Comparison of ENCODE assay signal across 11 cellular contexts in the genomic region with DNA sequence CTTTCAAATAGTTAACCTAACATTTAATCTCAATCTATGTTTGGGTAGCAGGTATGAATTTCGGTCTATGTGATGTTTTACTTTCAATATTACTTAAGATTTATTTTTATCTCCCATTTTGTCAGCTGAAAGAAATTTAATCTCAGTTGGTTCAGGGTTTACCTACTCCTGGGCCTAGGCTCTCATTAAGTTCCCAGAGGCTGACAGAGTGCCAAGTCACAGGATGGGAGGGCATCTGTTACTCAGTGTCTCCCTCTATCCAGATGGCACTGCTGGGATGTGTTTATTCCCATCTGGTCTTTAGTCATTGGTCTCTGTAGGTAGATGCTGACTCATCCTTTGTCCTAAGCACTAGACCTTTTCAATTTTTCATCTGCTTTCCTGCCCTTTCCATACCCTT.
DNase-seq lines count a peak whose midpoint lies in the region; ATAC-seq and TF ChIP-seq lines count a peak whose summit lies in the region.
"Had no signal": no experiment of that assay in that cellular context is flagged by ENCODE, and none has a peak within 500 bp of the region (broad histone marks: within the 10 kb centered on the region; RNA-seq: fewer than 3 reads in every experiment).

No MANE protein-coding gene starts in this region.

- no peaks in the 10 kb centered on the region for H3K23me2 ChIP-seq in H9 (ENCODE audit: insufficient read length, low read depth, low read length, poor library complexity, severe bottlenecking)

- no peak overlapping the region for H2BK15ac ChIP-seq in H9 (ENCODE audit: low read depth, low read length)

- no peak overlapping the region for H3K14ac ChIP-seq in H9 (ENCODE audit: insufficient read depth, low read length)

- H2BK12ac ChIP-seq in H9 (ENCODE audit: insufficient read length, low read depth, low read length), result no peak overlapping the region

- H3K27ac Mint-ChIP-seq in H9, result peak overlapping the region in 1 of 3 experiments; percentile 27; a peak in 2 of 7 replicates
- H3K27ac Mint-ChIP-seq: CD8-positive, alpha-beta T cell had no signal

- no peaks in the 10 kb centered on the region for H3K36me3 Mint-ChIP-seq in H9 (ENCODE audit: insufficient read depth in 1 of 3, low read depth in 3 of 3)
- H3K36me3 Mint-ChIP-seq: CD8-positive, alpha-beta T cell had no signal

- DNase-seq in AG10803 (ENCODE audit: low read depth) (peak; percentile 19), H9 (no peak), NCI-H82 treated with DMSO at 0.1 percent for 48 hours (lab: John Stamatoyannopoulos, UW; ENCODE audit: unreplicated experiment) (peak; percentile 7), fibroblast of lung (ENCODE audit: low read depth in 2 of 2) (peak; percentile 11 to 60), left ventricle myocardium superior (no peak), NCI-H510A (lab: John Stamatoyannopoulos, UW) (no peak)
- DNase-seq: CD8-positive, alpha-beta T cell; central memory CD4-positive, alpha-beta T cell had no signal

- H3K56ac ChIP-seq in H9 (ENCODE audit: insufficient read length, low read depth, low read length), result no peak overlapping the region

- H3K4me2 ChIP-seq in H9 (ENCODE audit: insufficient read depth, insufficient read length, low read length), result no peak overlapping the region
- no peak overlapping the region for H3K4me2 ChIP-seq in fibroblast of lung (ENCODE audit: extremely low read depth, insufficient read depth, low read length)

- no peak overlapping the region for H2BK5ac ChIP-seq in H9 (ENCODE audit: insufficient read length, low read length)

- H3K9me3 Mint-ChIP-seq in H9, result no peaks in the 10 kb centered on the region
- H3K9me3 Mint-ChIP-seq: CD8-positive, alpha-beta T cell had no signal

- TF ChIP-seq CTCF in AG10803 (conservative IDR thresholded peaks at IDR 0.05; ENCODE audit: low read length) (no peak), H9 (conservative IDR thresholded peaks at IDR 0.05) (no peak), fibroblast of lung (conservative IDR thresholded peaks at IDR 0.05 in 1 of 2, IDR thresholded peaks at IDR 0.05 in 1 of 2; ENCODE audit: low read depth in 1 of 2, low read length in 2 of 2) (no peak)

- WGBS in H9 (ENCODE audit: extremely low coverage, insufficient read length, low lambda C conversion rate), result no CpG with 5 or more reads among the region's 1 CpG

- no peak overlapping the region for H3K9ac ChIP-seq in H9 (ENCODE audit: extremely low read depth, insufficient read length, low read length)
- H3K9ac ChIP-seq in fibroblast of lung (ENCODE audit: insufficient read depth, low read length), result no peak overlapping the region

- H4K91ac ChIP-seq in H9 (ENCODE audit: insufficient read length, low read depth, low read length), result no peak overlapping the region

- H3K4me1 ChIP-seq in H9 (ENCODE audit: insufficient read depth, low read length), result no peaks in the 10 kb centered on the region
- no peaks in the 10 kb centered on the region for H3K4me1 ChIP-seq in fibroblast of lung (ENCODE audit: control insufficient read depth, extremely low read depth, insufficient read depth, low read length)
- H3K4me1 ChIP-seq: SJCRH30 had no signal

- H3K4me3 Mint-ChIP-seq in H9, result no peak overlapping the region
- H3K4me3 Mint-ChIP-seq: CD8-positive, alpha-beta T cell had no signal

- H3K79me2 ChIP-seq in H9 (ENCODE audit: insufficient read depth, low read length), result no peaks in the 10 kb centered on the region
- no peaks in the 10 kb centered on the region for H3K79me2 ChIP-seq in fibroblast of lung (ENCODE audit: control insufficient read depth, insufficient read depth, low read length)

- no peak overlapping the region for H3K23ac ChIP-seq in H9 (ENCODE audit: insufficient read length, low read depth, low read length)

- H2BK120ac ChIP-seq in H9 (ENCODE audit: low read depth, low read length, poor library complexity, severe bottlenecking), result no peak overlapping the region

- H3K27me3 ChIP-seq in H9 (ENCODE audit: insufficient read depth, low read length) (no peaks in the 10 kb centered on the region), fibroblast of lung (ENCODE audit: control insufficient read depth, insufficient read depth, low read length) (no peaks in the 10 kb centered on the region)
- H3K27me3 ChIP-seq: SJCRH30 had no signal

- no peak overlapping the region for H2AFZ ChIP-seq in H9 (ENCODE audit: low read length)
- H2AFZ ChIP-seq in fibroblast of lung (ENCODE audit: low read length), result peak overlapping the region; percentile 12

- no peak overlapping the region for H2AK5ac ChIP-seq in H9 (ENCODE audit: insufficient read length, low read length)

- H4K20me1 ChIP-seq in H9 (ENCODE audit: control insufficient read depth, insufficient read depth, insufficient read length) (no peaks in the 10 kb centered on the region), fibroblast of lung (ENCODE audit: control insufficient read depth, extremely low read depth, insufficient read depth, low read length) (no peaks in the 10 kb centered on the region)

- no peak overlapping the region for H4K5ac ChIP-seq in H9 (ENCODE audit: insufficient read length, low read depth, low read length)

- no peak overlapping the region for H2BK20ac ChIP-seq in H9 (ENCODE audit: low read depth, low read length, poor library complexity, severe bottlenecking)

- ATAC-seq in GM18861 (IDR thresholded peaks at IDR 0.05; ENCODE audit: unreplicated experiment), result no peak
- no peak for ATAC-seq in left ventricle myocardium superior
- no peak for ATAC-seq in HG03571 (IDR thresholded peaks at IDR 0.05; ENCODE audit: unreplicated experiment)
- ATAC-seq: CD8-positive, alpha-beta T cell had no signal

- H3K27ac ChIP-seq in H9 (ENCODE audit: insufficient read length, low read depth, low read length) (no peak overlapping the region), fibroblast of lung (ENCODE audit: insufficient read depth, low read length) (no peak overlapping the region)
- H3K27ac ChIP-seq: SJCRH30 had no signal

- no peak overlapping the region for H3K4ac ChIP-seq in H9 (ENCODE audit: low read depth, low read length)

- no peak overlapping the region for H3K4me3 ChIP-seq in AG10803 (ENCODE audit: low read length)
- no peak overlapping the region for H3K4me3 ChIP-seq in fibroblast of lung (replicated peaks in 1 of 4; ENCODE audit: control extremely low read depth in 1 of 4, insufficient read depth in 1 of 4, low read depth in 3 of 4, low read length in 4 of 4)
- H3K4me3 ChIP-seq: SJCRH30 had no signal

- H3K9me3 ChIP-seq in H9 (ENCODE audit: control insufficient read depth, low read depth, low read length), result no peaks in the 10 kb centered on the region
- no peaks in the 10 kb centered on the region for H3K9me3 ChIP-seq in fibroblast of lung (ENCODE audit: control insufficient read depth, insufficient read depth, low read depth, low read length)
- H3K9me3 ChIP-seq: SJCRH30 had no signal

- H3K4me1 Mint-ChIP-seq in H9, result no peaks in the 10 kb centered on the region

- intact Hi-C loops in left ventricle myocardium superior (cut with micrococcal nuclease), result no loop called here

- H3K79me1 ChIP-seq in H9 (ENCODE audit: insufficient read depth, low read depth, low read length, poor library complexity, severe bottlenecking), result no peaks in the 10 kb centered on the region

- H3K36me3 ChIP-seq in fibroblast of lung (ENCODE audit: control insufficient read depth, insufficient read depth, low read length), result no peaks in the 10 kb centered on the region
- H3K36me3 ChIP-seq: SJCRH30 had no signal

- no peaks in the 10 kb centered on the region; the same call in 1 of the 2 replicates for H3K27me3 Mint-ChIP-seq in H9 (ENCODE audit: low read depth)

- H3T11ph ChIP-seq in H9 (ENCODE audit: low read length), result peak overlapping the region; percentile 53

- H3K18ac ChIP-seq in H9 (ENCODE audit: insufficient read length, low read depth, low read length), result no peak overlapping the region

- H4K8ac ChIP-seq in H9 (replicated peaks; ENCODE audit: insufficient read length, low read depth, low read length), result no peak overlapping the region

Comparison
In these comparisons a context has a peak if more than half of its experiments do, and no peak if none do; other contexts are left out.
1. DNase-seq: peak in AG10803 (single experiment), NCI-H82 treated with DMSO at 0.1 percent for 48 hours (single experiment) and fibroblast of lung (2 of 2); none in H9 (single experiment), left ventricle myocardium superior (single experiment) and NCI-H510A (single experiment).